ENCODE assay signal across 7 cellular contexts in the genomic region with DNA sequence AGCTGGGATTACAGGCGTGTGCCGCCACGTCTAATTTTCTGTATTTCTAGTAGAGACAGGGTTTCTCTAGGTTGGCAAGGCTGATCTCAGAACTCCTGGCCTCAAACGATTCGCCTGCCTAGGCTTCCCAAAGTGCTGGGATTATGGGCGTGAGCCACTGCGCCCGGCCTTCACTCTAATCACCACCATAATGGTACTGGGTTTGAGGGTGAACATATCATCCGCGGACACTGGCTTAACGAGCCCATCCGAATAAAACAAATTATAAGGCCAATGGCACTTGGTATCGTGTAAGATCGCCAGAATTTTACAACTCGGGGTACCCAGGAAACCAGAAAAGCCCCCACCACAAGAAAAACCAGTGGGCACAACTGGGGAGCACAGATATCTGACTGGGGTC. TPM values are rescaled to one million over a fixed set of nuclear protein-coding genes. Genes with fewer than 3 reads are reported as not detected.
DNase-seq lines count a peak whose midpoint lies in the region; ATAC-seq and TF ChIP-seq lines count a peak whose summit lies in the region.

No MANE protein-coding gene starts in this region.

- CTCF ChIA-PET in HEK293 (lab: Yijun Ruan, JAX): interaction anchor here (1.2 kb wide), 1 partner anchor 65 kb away, joined by 5 read pairs; the partner anchor contains the start of gene ZSCAN25
- CTCF ChIA-PET in activated CD4-positive, alpha-beta memory T cell treated with anti-CD3 and anti-CD28 coated beads, Interleukin-2, amount 10 ng/mL, durations not matched to agents 7 days and 5 days (lab: Charles Lee): interaction anchor here (0.6 kb wide), 1 partner anchor 65 kb away, joined by 3 read pairs; the partner anchor contains the start of gene ZSCAN25

- peak overlapping the region; percentile 98 to 100 (median 99) for H3K9ac ChIP-seq in skeletal muscle tissue (ENCODE audit: low read depth in 1 of 3, low read length in 3 of 3)

- H3K36me3 Mint-ChIP-seq in activated CD4-positive, alpha-beta memory T cell treated with anti-CD3 and anti-CD28 coated beads, Interleukin-2, amount 10 ng/mL, durations not matched to agents 7 days and 5 days (ENCODE audit: low read depth): peaks cover 50% of the 10 kb centered on the region

- H3K27ac Mint-ChIP-seq in activated CD4-positive, alpha-beta memory T cell treated with anti-CD3 and anti-CD28 coated beads, Interleukin-2, amount 10 ng/mL, durations not matched to agents 7 days and 5 days: peak overlapping the region; percentile 48

- H3K4me3 ChIP-seq in HEK293 (ENCODE audit: low read depth, low read length): peak overlapping the region; percentile 97
- peak overlapping the region; percentile 92 for H3K4me3 ChIP-seq in right cardiac atrium (ENCODE audit: low read length)
- H3K4me3 ChIP-seq in skeletal muscle tissue (ENCODE audit: low read length in 3 of 3): peak overlapping the region; percentile 95 to 100 (median 98)

- H3K27me3 Mint-ChIP-seq in activated CD4-positive, alpha-beta memory T cell treated with anti-CD3 and anti-CD28 coated beads, Interleukin-2, amount 10 ng/mL, durations not matched to agents 7 days and 5 days: no peaks in the 10 kb centered on the region

- DNase-seq in activated CD4-positive, alpha-beta memory T cell treated with anti-CD3 and anti-CD28 coated beads, Interleukin-2, amount 10 ng/mL, durations not matched to agents 7 days and 5 days: no peak
- no peak for DNase-seq in right cardiac atrium
- no peak for DNase-seq in NCI-H1092 (lab: John Stamatoyannopoulos, UW)
- DNase-seq in stimulated activated naive CD4-positive, alpha-beta T cell treated with Interleukin-2 at 50 U/mL for 16 hours (lab: John Stamatoyannopoulos, UW): no peak

- intact Hi-C loops in right cardiac atrium (cut with DNase I): loop anchor here in 1 of 4 donors (10.0 kb wide), 1 partner anchor 47 kb away; the partner anchor contains the start of genes ZKSCAN5 and ZNF394

- no peaks in the 10 kb centered on the region; the same call in 1 of the 2 replicates for H3K9me3 ChIP-seq in HEK293 (ENCODE audit: control insufficient read depth, insufficient read depth, low read depth, low read length)
- no peaks in the 10 kb centered on the region for H3K9me3 ChIP-seq in right cardiac atrium (ENCODE audit: control insufficient read depth, low read length)
- H3K9me3 ChIP-seq in skeletal muscle tissue (ENCODE audit: control insufficient read depth in 3 of 3, low read length in 3 of 3): peaks cover 0 to 4% (median 0%) of the 10 kb centered on the region in 3 donors

- H3K4me3 Mint-ChIP-seq in activated CD4-positive, alpha-beta memory T cell treated with anti-CD3 and anti-CD28 coated beads, Interleukin-2, amount 10 ng/mL, durations not matched to agents 7 days and 5 days: peak overlapping the region; percentile 79

- no peaks in the 10 kb centered on the region for H3K4me1 ChIP-seq in HEK293 (ENCODE audit: control insufficient read depth, insufficient read depth, low read length)
- H3K4me1 ChIP-seq in right cardiac atrium (ENCODE audit: control insufficient read depth, insufficient read depth, low read length): no peaks in the 10 kb centered on the region
- peaks cover 13 to 15% (median 15%) of the 10 kb centered on the region in 3 donors for H3K4me1 ChIP-seq in skeletal muscle tissue (ENCODE audit: control insufficient read depth in 3 of 3, insufficient read depth in 3 of 3, low read length in 3 of 3)

- H3K36me3 ChIP-seq in HEK293 (ENCODE audit: control insufficient read depth in 2 of 2, insufficient read depth in 1 of 2, low read length in 2 of 2) (peaks cover 24 to 40% of the 10 kb centered on the region in 2 experiments), skeletal muscle tissue (ENCODE audit: control insufficient read depth in 3 of 3, insufficient read depth in 3 of 3, low read length in 3 of 3) (peaks cover 11 to 25% (median 22%) of the 10 kb centered on the region in 3 donors)

- ATAC-seq in right cardiac atrium (peak; percentile 5 to 6), HG02678 (IDR thresholded peaks at IDR 0.05; ENCODE audit: unreplicated experiment) (no peak)

- H3K27ac ChIP-seq in HEK293 (ENCODE audit: extremely low read depth, low read depth, low read length): peak overlapping the region; percentile 11; the same call in 1 of the 2 replicates
- peak overlapping the region; percentile 94 for H3K27ac ChIP-seq in right cardiac atrium (ENCODE audit: low read length)
- peak overlapping the region; percentile 90 for H3K27ac ChIP-seq in skeletal muscle tissue (ENCODE audit: low read depth, low read length)

- H3K4me1 Mint-ChIP-seq in activated CD4-positive, alpha-beta memory T cell treated with anti-CD3 and anti-CD28 coated beads, Interleukin-2, amount 10 ng/mL, durations not matched to agents 7 days and 5 days: peaks cover 26% of the 10 kb centered on the region

- WGBS in right cardiac atrium: 10% methylated on average over 15 of the region's 15 CpGs

- H3K9me3 Mint-ChIP-seq in activated CD4-positive, alpha-beta memory T cell treated with anti-CD3 and anti-CD28 coated beads, Interleukin-2, amount 10 ng/mL, durations not matched to agents 7 days and 5 days: peaks cover 11% of the 10 kb centered on the region

- H3K27me3 ChIP-seq in right cardiac atrium (ENCODE audit: control insufficient read depth, insufficient read depth) (no peaks in the 10 kb centered on the region), skeletal muscle tissue (ENCODE audit: control insufficient read depth in 3 of 3, insufficient read depth in 3 of 3, low read length in 3 of 3) (no peaks in the 10 kb centered on the region)

- no peak for TF ChIP-seq CTCF in HEK293 (tag by site-specific recombination; IDR thresholded peaks at IDR 0.05)

- POLR2A ChIA-PET in HEK293 (lab: Yijun Ruan, JAX): interaction anchor here (0.7 to 1.2 kb wide), 3 partner anchors 16 to 66 kb away, joined by 3 to 17 read pairs (median 10); partner anchors contain the start of genes ZKSCAN5 and ZSCAN25
- POLR2A ChIA-PET in activated CD4-positive, alpha-beta memory T cell treated with anti-CD3 and anti-CD28 coated beads, Interleukin-2, amount 10 ng/mL, durations not matched to agents 7 days and 5 days (lab: Charles Lee): interaction anchor here (1.2 to 1.3 kb wide), 4 partner anchors 47 to 143 kb away, joined by 5 to 25 read pairs (median 10); partner anchors contain the start of genes BUD31, PDAP1, ZKSCAN5 and ZNF394

TF ChIP-seq in HEK293, 187 proteins besides CTCF, POLR2A, EP300 and RAD21 (continues in another document):
- no peak for TF ChIP-seq ZNF394 (tag by site-specific recombination; IDR thresholded peaks at IDR 0.05; ENCODE audit: borderline replicate concordance)
- TF ChIP-seq KLF10 (tag by site-specific recombination; IDR thresholded peaks at IDR 0.05): no peak
- no peak for TF ChIP-seq ZNF629 (tag by site-specific recombination; IDR thresholded peaks at IDR 0.05)
- TF ChIP-seq MZF1 (tag by site-specific recombination; IDR thresholded peaks at IDR 0.05; ENCODE audit: borderline replicate concordance): no peak
- TF ChIP-seq ZFHX2 (tag by site-specific recombination; conservative IDR thresholded peaks at IDR 0.05): no peak
- TF ChIP-seq ZBTB1 (tag by site-specific recombination; IDR thresholded peaks at IDR 0.05): no peak
- no peak for TF ChIP-seq ZNF792 (tag by site-specific recombination; IDR thresholded peaks at IDR 0.05)
- TF ChIP-seq ZNF354C (tag by site-specific recombination; IDR thresholded peaks at IDR 0.05; ENCODE audit: borderline replicate concordance, low read depth): no peak
- TF ChIP-seq ZBTB48 (tag by site-specific recombination; IDR thresholded peaks at IDR 0.05): no peak
- no peak for TF ChIP-seq ZNF423 (tag by site-specific recombination; IDR thresholded peaks at IDR 0.05)
- TF ChIP-seq HIC1 (tag by site-specific recombination; IDR thresholded peaks at IDR 0.05): no peak
- no peak for TF ChIP-seq KLF8 (tag by site-specific recombination; IDR thresholded peaks at IDR 0.05)

RNA-seq across cellular contexts. Expression of gene FAM200A, which starts 0.6 kb away (rescaled TPM):
- total RNA-seq in activated CD4-positive, alpha-beta memory T cell treated with anti-CD3 and anti-CD28 coated beads, Interleukin-2, amount 10 ng/mL, durations not matched to agents 7 days and 5 days: 1 to 10 TPM; 5.0 to 5.1 TPM
- total RNA-seq in right cardiac atrium: 1 to 10 TPM; 4.7 to 6.1 (median 5.5) TPM
- polyA plus RNA-seq in right cardiac atrium: 6.7 TPM
- total RNA-seq in skeletal muscle tissue: 6.8 TPM

RNA-seq across cellular contexts. Expression of gene ZNF655, which starts 7.1 kb away (rescaled TPM):
- total RNA-seq in activated CD4-positive, alpha-beta memory T cell treated with anti-CD3 and anti-CD28 coated beads, Interleukin-2, amount 10 ng/mL, durations not matched to agents 7 days and 5 days: 100 to 1,000 TPM; 102 to 103 TPM
- total RNA-seq in right cardiac atrium (10 to 100 TPM; 37.8 to 45.5 (median 39.8) TPM), skeletal muscle tissue (31.3 TPM)
- 31.5 TPM for polyA plus RNA-seq in right cardiac atrium

RNA-seq across cellular contexts. Expression of gene TMEM225B, which starts 46.7 kb away (rescaled TPM):
- total RNA-seq in activated CD4-positive, alpha-beta memory T cell treated with anti-CD3 and anti-CD28 coated beads, Interleukin-2, amount 10 ng/mL, durations not matched to agents 7 days and 5 days: 1 to 10 TPM; 1.3 to 1.9 TPM
- total RNA-seq in right cardiac atrium (under 1 TPM; 0.21 to 0.40 (median 0.37) TPM), skeletal muscle tissue (0.52 TPM)
- polyA plus RNA-seq in right cardiac atrium: 0.41 TPM

RNA-seq across cellular contexts. Expression of gene ZKSCAN5, which starts 46.9 kb away (rescaled TPM):
- 10 to 100 TPM; 12.0 to 12.2 TPM for total RNA-seq in activated CD4-positive, alpha-beta memory T cell treated with anti-CD3 and anti-CD28 coated beads, Interleukin-2, amount 10 ng/mL, durations not matched to agents 7 days and 5 days
- total RNA-seq in right cardiac atrium: 1 to 10 TPM; 6.1 to 7.1 (median 6.3) TPM
- polyA plus RNA-seq in right cardiac atrium: 3.0 TPM
- 8.9 TPM for total RNA-seq in skeletal muscle tissue

RNA-seq across cellular contexts. Expression of gene ZNF394, which starts 51.2 kb away (rescaled TPM):
- 10 to 100 TPM; 64.4 to 65.3 TPM for total RNA-seq in activated CD4-positive, alpha-beta memory T cell treated with anti-CD3 and anti-CD28 coated beads, Interleukin-2, amount 10 ng/mL, durations not matched to agents 7 days and 5 days
- 10 to 100 TPM; 17.1 to 20.5 (median 19.7) TPM for total RNA-seq in right cardiac atrium
- polyA plus RNA-seq in right cardiac atrium: 16.7 TPM
- 39.7 TPM for total RNA-seq in skeletal muscle tissue

Comparison
In these comparisons a context has a peak if more than half of its experiments do, and no peak if none do; other contexts are left out.
1. H3K27ac ChIP-seq: peak in every context shown above with its lines; median percentile 94 in right cardiac atrium; 90 in skeletal muscle tissue; 11 in HEK293.